1 cellular context compared by ENCODE assay signal in the genomic region with DNA sequence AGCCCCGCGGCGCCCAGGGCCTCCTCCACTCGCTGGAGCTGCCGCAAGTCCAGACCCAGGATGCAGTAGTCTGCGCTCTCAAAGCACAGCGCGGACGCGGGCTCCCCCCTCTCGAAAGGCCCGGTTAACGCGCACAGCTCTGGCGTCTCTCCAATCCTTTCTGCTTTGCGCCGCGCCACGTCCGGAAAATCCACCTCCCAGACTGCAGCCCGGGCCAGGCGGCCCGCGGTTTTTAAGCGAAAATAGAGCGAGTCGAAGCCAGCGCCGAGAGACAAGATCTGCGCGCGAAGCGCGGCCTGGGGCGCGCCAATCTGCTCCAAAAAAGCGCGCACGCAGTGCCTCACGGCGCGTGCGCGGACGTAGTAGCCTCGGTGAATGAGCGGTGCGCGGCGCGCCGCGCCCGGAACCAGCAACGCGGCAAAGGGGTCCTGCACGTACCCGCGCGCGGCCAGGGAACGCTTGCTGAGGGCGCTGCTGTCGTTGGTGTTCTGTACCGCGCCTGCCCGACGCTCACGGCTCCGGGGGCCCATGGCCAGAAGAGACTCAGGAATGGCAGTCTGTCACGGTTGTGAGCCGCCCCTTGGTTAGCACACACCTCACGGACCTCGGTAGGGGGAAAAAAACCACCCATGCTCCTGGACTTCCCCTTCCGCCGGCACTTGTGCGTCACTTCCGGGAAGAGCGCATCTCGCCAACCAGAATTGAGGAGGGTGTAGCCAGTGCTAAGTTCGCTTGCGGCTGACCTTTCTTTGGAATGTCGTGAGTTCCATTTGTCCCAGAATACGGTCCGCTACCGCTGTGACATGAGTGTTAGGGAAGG.
TF ChIP-seq lines count a peak whose summit lies in the region.

A gene with protein sequence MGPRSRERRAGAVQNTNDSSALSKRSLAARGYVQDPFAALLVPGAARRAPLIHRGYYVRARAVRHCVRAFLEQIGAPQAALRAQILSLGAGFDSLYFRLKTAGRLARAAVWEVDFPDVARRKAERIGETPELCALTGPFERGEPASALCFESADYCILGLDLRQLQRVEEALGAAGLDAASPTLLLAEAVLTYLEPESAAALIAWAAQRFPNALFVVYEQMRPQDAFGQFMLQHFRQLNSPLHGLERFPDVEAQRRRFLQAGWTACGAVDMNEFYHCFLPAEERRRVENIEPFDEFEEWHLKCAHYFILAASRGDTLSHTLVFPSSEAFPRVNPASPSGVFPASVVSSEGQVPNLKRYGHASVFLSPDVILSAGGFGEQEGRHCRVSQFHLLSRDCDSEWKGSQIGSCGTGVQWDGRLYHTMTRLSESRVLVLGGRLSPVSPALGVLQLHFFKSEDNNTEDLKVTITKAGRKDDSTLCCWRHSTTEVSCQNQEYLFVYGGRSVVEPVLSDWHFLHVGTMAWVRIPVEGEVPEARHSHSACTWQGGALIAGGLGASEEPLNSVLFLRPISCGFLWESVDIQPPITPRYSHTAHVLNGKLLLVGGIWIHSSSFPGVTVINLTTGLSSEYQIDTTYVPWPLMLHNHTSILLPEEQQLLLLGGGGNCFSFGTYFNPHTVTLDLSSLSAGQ (minus strand): TSS at position 614 of the 820 bp plus-strand sequence. CDS start 84 bp downstream, at position 530.

TF ChIP-seq in HEK293, 187 proteins besides CTCF, POLR2A, EP300 and RAD21 (continued from another document and continues in another):
- TF ChIP-seq ZNF843 (tag by site-specific recombination; IDR thresholded peaks at IDR 0.05) (peak; percentile 41; the same call in 1 of the 2 replicates), ZNF211 (tag by site-specific recombination; IDR thresholded peaks at IDR 0.05; ENCODE audit: low read depth) (no peak), ZNF777 (tag by site-specific recombination; IDR thresholded peaks at IDR 0.05; ENCODE audit: borderline replicate concordance) (no peak), ZNF26 (tag by site-specific recombination; IDR thresholded peaks at IDR 0.05) (no peak), ZNF600 (tag by site-specific recombination; IDR thresholded peaks at IDR 0.05) (0 out of 2 replicates have a peak, but pooled peaks have one; percentile 17), HOXA7 (CRISPR knock-in tag; IDR thresholded peaks at IDR 0.05; ENCODE audit: borderline replicate concordance) (no peak), ZNF677 (tag by site-specific recombination; IDR thresholded peaks at IDR 0.05) (no peak), GLIS2 (tag by site-specific recombination; IDR thresholded peaks at IDR 0.05) (peak; percentile 72; the same call in 1 of the 2 replicates), IKZF3 (tag by site-specific recombination; IDR thresholded peaks at IDR 0.05) (no peak), ZNF792 (tag by site-specific recombination; IDR thresholded peaks at IDR 0.05) (no peak), KLF9 (tag by site-specific recombination; IDR thresholded peaks at IDR 0.05; ENCODE audit: low read depth) (peak; percentile 40; the same call in 1 of the 2 replicates), ZFP41 (tag by site-specific recombination; IDR thresholded peaks at IDR 0.05; ENCODE audit: borderline replicate concordance) (no peak), ZNF350 (tag by site-specific recombination; IDR thresholded peaks at IDR 0.05) (no peak), ZNF473 (tag by site-specific recombination; IDR thresholded peaks at IDR 0.05) (no peak), ZNF518A (tag by site-specific recombination; conservative IDR thresholded peaks at IDR 0.05; ENCODE audit: low read depth) (peak; percentile 96), ZBTB21 (tag by site-specific recombination; IDR thresholded peaks at IDR 0.05) (peak; percentile 65), ZNF169 (tag by site-specific recombination; IDR thresholded peaks at IDR 0.05) (no peak), ZNF449 (tag by site-specific recombination; IDR thresholded peaks at IDR 0.05) (no peak), ZNF692 (tag by site-specific recombination; IDR thresholded peaks at IDR 0.05) (no peak), TRIM28 (IDR thresholded peaks at IDR 0.05; ENCODE audit: borderline replicate concordance, low read length) (peak; percentile 69; the same call in 1 of the 2 replicates), ZNF596 (tag by site-specific recombination; IDR thresholded peaks at IDR 0.05) (peak; percentile 58), ZNF24 (tag by site-specific recombination; IDR thresholded peaks at IDR 0.05) (0 out of 2 replicates have a peak, but pooled peaks have one; percentile 41), ZNF423 (tag by site-specific recombination; IDR thresholded peaks at IDR 0.05) (no peak), OVOL3 (tag by site-specific recombination; IDR thresholded peaks at IDR 0.05) (no peak), ZNF514 (tag by site-specific recombination; IDR thresholded peaks at IDR 0.05) (no peak)
- TF ChIP-seq, protein P1, sequence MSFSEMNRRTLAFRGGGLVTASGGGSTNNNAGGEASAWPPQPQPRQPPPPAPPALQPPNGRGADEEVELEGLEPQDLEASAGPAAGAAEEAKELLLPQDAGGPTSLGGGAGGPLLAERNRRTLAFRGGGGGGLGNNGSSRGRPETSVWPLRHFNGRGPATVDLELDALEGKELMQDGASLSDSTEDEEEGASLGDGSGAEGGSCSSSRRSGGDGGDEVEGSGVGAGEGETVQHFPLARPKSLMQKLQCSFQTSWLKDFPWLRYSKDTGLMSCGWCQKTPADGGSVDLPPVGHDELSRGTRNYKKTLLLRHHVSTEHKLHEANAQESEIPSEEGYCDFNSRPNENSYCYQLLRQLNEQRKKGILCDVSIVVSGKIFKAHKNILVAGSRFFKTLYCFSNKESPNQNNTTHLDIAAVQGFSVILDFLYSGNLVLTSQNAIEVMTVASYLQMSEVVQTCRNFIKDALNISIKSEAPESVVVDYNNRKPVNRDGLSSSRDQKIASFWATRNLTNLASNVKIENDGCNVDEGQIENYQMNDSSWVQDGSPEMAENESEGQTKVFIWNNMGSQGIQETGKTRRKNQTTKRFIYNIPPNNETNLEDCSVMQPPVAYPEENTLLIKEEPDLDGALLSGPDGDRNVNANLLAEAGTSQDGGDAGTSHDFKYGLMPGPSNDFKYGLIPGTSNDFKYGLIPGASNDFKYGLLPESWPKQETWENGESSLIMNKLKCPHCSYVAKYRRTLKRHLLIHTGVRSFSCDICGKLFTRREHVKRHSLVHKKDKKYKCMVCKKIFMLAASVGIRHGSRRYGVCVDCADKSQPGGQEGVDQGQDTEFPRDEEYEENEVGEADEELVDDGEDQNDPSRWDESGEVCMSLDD (tag by site-specific recombination; IDR thresholded peaks at IDR 0.05) = no peak
- TF ChIP-seq, protein P2, sequence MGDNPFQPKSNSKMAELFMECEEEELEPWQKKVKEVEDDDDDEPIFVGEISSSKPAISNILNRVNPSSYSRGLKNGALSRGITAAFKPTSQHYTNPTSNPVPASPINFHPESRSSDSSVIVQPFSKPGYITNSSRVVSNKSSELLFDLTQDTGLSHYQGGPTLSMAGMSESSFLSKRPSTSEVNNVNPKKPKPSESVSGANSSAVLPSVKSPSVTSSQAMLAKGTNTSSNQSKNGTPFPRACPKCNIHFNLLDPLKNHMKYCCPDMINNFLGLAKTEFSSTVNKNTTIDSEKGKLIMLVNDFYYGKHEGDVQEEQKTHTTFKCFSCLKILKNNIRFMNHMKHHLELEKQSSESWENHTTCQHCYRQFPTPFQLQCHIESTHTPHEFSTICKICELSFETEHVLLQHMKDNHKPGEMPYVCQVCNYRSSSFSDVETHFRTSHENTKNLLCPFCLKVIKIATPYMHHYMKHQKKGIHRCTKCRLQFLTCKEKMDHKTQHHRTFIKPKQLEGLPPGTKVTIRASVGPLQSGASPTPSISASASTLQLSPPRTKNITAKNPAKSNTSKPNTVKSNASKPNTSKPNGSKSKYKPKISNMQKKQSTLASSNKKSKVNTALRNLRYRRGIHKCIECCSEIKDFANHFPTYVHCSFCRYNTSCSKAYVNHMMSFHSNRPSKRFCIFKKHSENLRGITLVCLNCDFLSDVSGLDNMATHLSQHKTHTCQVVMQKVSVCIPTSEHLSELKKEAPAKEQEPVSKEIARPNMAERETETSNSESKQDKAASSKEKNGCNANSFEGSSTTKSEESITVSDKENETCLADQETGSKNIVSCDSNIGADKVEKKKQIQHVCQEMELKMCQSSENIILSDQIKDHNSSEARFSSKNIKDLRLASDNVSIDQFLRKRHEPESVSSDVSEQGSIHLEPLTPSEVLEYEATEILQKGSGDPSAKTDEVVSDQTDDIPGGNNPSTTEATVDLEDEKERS (tag by site-specific recombination; IDR thresholded peaks at IDR 0.05) = no peak
- TF ChIP-seq, protein P3, sequence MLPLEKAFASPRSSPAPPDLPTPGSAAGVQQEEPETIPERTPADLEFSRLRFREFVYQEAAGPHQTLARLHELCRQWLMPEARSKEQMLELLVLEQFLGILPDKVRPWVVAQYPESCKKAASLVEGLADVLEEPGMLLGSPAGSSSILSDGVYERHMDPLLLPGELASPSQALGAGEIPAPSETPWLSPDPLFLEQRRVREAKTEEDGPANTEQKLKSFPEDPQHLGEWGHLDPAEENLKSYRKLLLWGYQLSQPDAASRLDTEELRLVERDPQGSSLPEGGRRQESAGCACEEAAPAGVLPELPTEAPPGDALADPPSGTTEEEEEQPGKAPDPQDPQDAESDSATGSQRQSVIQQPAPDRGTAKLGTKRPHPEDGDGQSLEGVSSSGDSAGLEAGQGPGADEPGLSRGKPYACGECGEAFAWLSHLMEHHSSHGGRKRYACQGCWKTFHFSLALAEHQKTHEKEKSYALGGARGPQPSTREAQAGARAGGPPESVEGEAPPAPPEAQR (tag by site-specific recombination; IDR thresholded peaks at IDR 0.05) = no peak
